21 cellular contexts compared by ENCODE assay signal in genomic region chr22:37556750-37557149, GRCh38. TPM values are rescaled to one million over a fixed set of nuclear protein-coding genes. Genes with fewer than 3 reads are reported as not detected.
DNase-seq lines count a peak whose midpoint lies in the region; ATAC-seq and TF ChIP-seq lines count a peak whose summit lies in the region.
"Had no signal": no experiment of that assay in that cellular context is flagged by ENCODE, and none has a peak within 500 bp of the region (broad histone marks: within the 10 kb centered on the region; RNA-seq: fewer than 3 reads in every experiment).

No MANE protein-coding gene starts in this region.

- DNase-seq in Calu3 = no peak
- no peak for DNase-seq in hepatocyte (ENCODE audit: low spot score)
- DNase-seq in osteocyte (ENCODE audit: extremely low spot score, unreplicated experiment) = no peak
- DNase-seq in SHP77 (lab: John Stamatoyannopoulos, UW) = no peak
- no peak for DNase-seq in PC-3
- DNase-seq in endothelial cell (ENCODE audit: low spot score) = no peak
- no peak for DNase-seq in stimulated activated naive CD8-positive, alpha-beta T cell treated with anti-CD3 and anti-CD28 coated beads, Interleukin-15, amount 100 ng/mL, for 72 hours
- DNase-seq: activated CD4-positive, alpha-beta T cell treated with anti-CD3 and anti-CD28 coated beads for 1 hour; adrenal gland; central memory CD4-positive, alpha-beta T cell; islet precursor cell; KBM-7; MV-4-11; NCI-H2029 treated with DMSO at 0.1 percent for 48 hours; PC-9; sigmoid colon had no signal

- H3K9me2 ChIP-seq in hepatocyte (replicated peaks; ENCODE audit: insufficient read depth) = no peaks in the 10 kb centered on the region
- no peaks in the 10 kb centered on the region for H3K9me2 ChIP-seq in PC-3 (replicated peaks; ENCODE audit: low read length)

- H3K27me3 ChIP-seq in hepatocyte (no peaks in the 10 kb centered on the region), PC-3 (ENCODE audit: low read length) (no peaks in the 10 kb centered on the region)
- H3K27me3 ChIP-seq: adrenal gland had no signal

- H3K9me3 Mint-ChIP-seq in Calu3 (ENCODE audit: low read depth, unreplicated experiment) (no peaks in the 10 kb centered on the region), osteocyte (ENCODE audit: unreplicated experiment) (no peaks in the 10 kb centered on the region), endothelial cell (ENCODE audit: unreplicated experiment) (no peaks in the 10 kb centered on the region)
- no peaks in the 10 kb centered on the region for H3K9me3 Mint-ChIP-seq in stimulated activated naive CD8-positive, alpha-beta T cell treated with anti-CD3 and anti-CD28 coated beads, Interleukin-15, amount 100 ng/mL, for 72 hours
- H3K9me3 Mint-ChIP-seq: activated T-helper 2 cell treated with anti-CD3 and anti-CD28 coated beads, Interferon-gamma antibody, Interleukin-2, Interleukin-4, amounts not matched to agents 10 μg/mL and 5 μg/mL and 100 μg/mL, durations not matched to agents 14 hours and 24 hours and 36 hours; stimulated activated naive CD8-positive, alpha-beta T cell treated with anti-CD3 and anti-CD28 coated beads, Interleukin-15, Interleukin-2, amounts not matched to agents 100 ng/mL and 50 ng/mL, for 24 hours had no signal

- H3K9ac ChIP-seq in PC-3 (ENCODE audit: low read length) = no peak overlapping the region

- WGBS in hepatocyte (ENCODE audit: low lambda C conversion rate, missing lambda C conversion rate) = 13% methylated on average over 5 of the region's 5 CpGs

- H3K27me3 Mint-ChIP-seq in Calu3 (ENCODE audit: unreplicated experiment) (no peaks in the 10 kb centered on the region), osteocyte (ENCODE audit: unreplicated experiment) (no peaks in the 10 kb centered on the region), endothelial cell (ENCODE audit: unreplicated experiment) (peaks cover under 1% of the 10 kb centered on the region)
- H3K27me3 Mint-ChIP-seq in stimulated activated naive CD8-positive, alpha-beta T cell treated with anti-CD3 and anti-CD28 coated beads, Interleukin-15, amount 100 ng/mL, for 72 hours = peaks cover 83% of the 10 kb centered on the region

- no peak for ATAC-seq in PC-3
- ATAC-seq in stimulated activated naive CD8-positive, alpha-beta T cell treated with anti-CD3 and anti-CD28 coated beads, Interleukin-15, amount 100 ng/mL, for 72 hours = no peak

- no peak overlapping the region for H2AFZ ChIP-seq in hepatocyte
- H2AFZ ChIP-seq in PC-3 (ENCODE audit: low read length) = no peak overlapping the region
- H2AFZ ChIP-seq: PC-9 had no signal

- H3K4me1 ChIP-seq in hepatocyte (ENCODE audit: insufficient read depth) (peaks cover 36% of the 10 kb centered on the region), PC-3 (ENCODE audit: insufficient read depth, low read length) (peaks cover 7% of the 10 kb centered on the region; the same call in 1 of the 2 replicates)

- TF ChIP-seq RAD21 in Ishikawa (IDR thresholded peaks at IDR 0.05; ENCODE audit: low read depth) = no peak

- no peak overlapping the region for H3K4me3 ChIP-seq in hepatocyte
- no peak overlapping the region for H3K4me3 ChIP-seq in PC-3 (ENCODE audit: low read length)
- H3K4me3 ChIP-seq: adrenal gland, PC-9, sigmoid colon had no signal

- TF ChIP-seq EP300 in Ishikawa (IDR thresholded peaks at IDR 0.05; ENCODE audit: borderline replicate concordance) = no peak

- H3K4me2 ChIP-seq in hepatocyte = peak overlapping the region; percentile 48
- no peak overlapping the region for H3K4me2 ChIP-seq in PC-3 (ENCODE audit: low read length)
- H3K4me2 ChIP-seq: PC-9 had no signal

- CTCF ChIA-PET in Calu3 (lab: Charles Lee) (interaction anchor here (0.7 to 2.1 kb wide), 8 partner anchors 7 to 18 kb away, joined by 3 to 26 read pairs (median 7); no protein-coding TSS in a partner anchor), PC-3 (lab: Charles Lee) (no interaction called here)

- intact Hi-C loops in Calu3 (cut with micrococcal nuclease; ENCODE audit: unreplicated experiment) (no loop called here), PC-3 (cut with micrococcal nuclease) (no loop called here)

- H3K27ac ChIP-seq in hepatocyte (peak overlapping the region; percentile 71), PC-3 (ENCODE audit: low read length) (no peak overlapping the region)
- H3K27ac ChIP-seq: neutrophil, PC-9, sigmoid colon had no signal

- H3K27ac Mint-ChIP-seq in Calu3 (ENCODE audit: unreplicated experiment) = peak overlapping the region; percentile 90
- peak overlapping the region; percentile 38 for H3K27ac Mint-ChIP-seq in osteocyte (ENCODE audit: unreplicated experiment)
- H3K27ac Mint-ChIP-seq in endothelial cell (ENCODE audit: unreplicated experiment) = no peak overlapping the region
- peak overlapping the region in 1 of 2 donors; percentile 71 for H3K27ac Mint-ChIP-seq in stimulated activated naive CD8-positive, alpha-beta T cell treated with anti-CD3 and anti-CD28 coated beads, Interleukin-15, amount 100 ng/mL, for 72 hours
- H3K27ac Mint-ChIP-seq: activated T-helper 2 cell treated with anti-CD3 and anti-CD28 coated beads, Interferon-gamma antibody, Interleukin-2, Interleukin-4, amounts not matched to agents 10 μg/mL and 5 μg/mL and 100 μg/mL, durations not matched to agents 14 hours and 24 hours and 36 hours; stimulated activated naive CD8-positive, alpha-beta T cell treated with anti-CD3 and anti-CD28 coated beads, Interleukin-15, Interleukin-2, amounts not matched to agents 100 ng/mL and 50 ng/mL, for 24 hours had no signal

- H4K20me1 ChIP-seq in hepatocyte (ENCODE audit: insufficient read depth, poor library complexity, severe bottlenecking) = no peaks in the 10 kb centered on the region
- H4K20me1 ChIP-seq in PC-3 (ENCODE audit: low read length) = no peaks in the 10 kb centered on the region

- H3K4me3 Mint-ChIP-seq in Calu3 (ENCODE audit: low read depth, unreplicated experiment) = peak overlapping the region; percentile 36
- H3K4me3 Mint-ChIP-seq in osteocyte (ENCODE audit: unreplicated experiment) = no peak overlapping the region
- no peak overlapping the region for H3K4me3 Mint-ChIP-seq in endothelial cell (ENCODE audit: unreplicated experiment)
- H3K4me3 Mint-ChIP-seq in stimulated activated naive CD8-positive, alpha-beta T cell treated with anti-CD3 and anti-CD28 coated beads, Interleukin-15, amount 100 ng/mL, for 72 hours = no peak overlapping the region
- H3K4me3 Mint-ChIP-seq: stimulated activated naive CD8-positive, alpha-beta T cell treated with anti-CD3 and anti-CD28 coated beads, Interleukin-15, Interleukin-2, amounts not matched to agents 100 ng/mL and 50 ng/mL, for 24 hours had no signal

- H3K4me1 Mint-ChIP-seq in Calu3 (ENCODE audit: low read depth, unreplicated experiment) (peaks cover 53% of the 10 kb centered on the region), osteocyte (ENCODE audit: unreplicated experiment) (peaks cover 58% of the 10 kb centered on the region), endothelial cell (ENCODE audit: unreplicated experiment) (peaks cover 30% of the 10 kb centered on the region)
- H3K4me1 Mint-ChIP-seq in stimulated activated naive CD8-positive, alpha-beta T cell treated with anti-CD3 and anti-CD28 coated beads, Interleukin-15, amount 100 ng/mL, for 72 hours = peaks cover 8% of the 10 kb centered on the region

- H3K9me3 ChIP-seq in hepatocyte (ENCODE audit: low read depth) = no peaks in the 10 kb centered on the region
- no peaks in the 10 kb centered on the region for H3K9me3 ChIP-seq in PC-3 (ENCODE audit: low read length)
- H3K9me3 ChIP-seq: adrenal gland, neutrophil, sigmoid colon had no signal

- TF ChIP-seq CTCF in Calu3 (IDR thresholded peaks at IDR 0.05; ENCODE audit: unreplicated experiment) (no peak), hepatocyte (IDR thresholded peaks at IDR 0.05; ENCODE audit: poor library complexity) (no peak), osteocyte (IDR thresholded peaks at IDR 0.05) (no peak), PC-3 (conservative IDR thresholded peaks at IDR 0.05; ENCODE audit: low read depth, low read length) (no peak), endothelial cell (IDR thresholded peaks at IDR 0.05; ENCODE audit: unreplicated experiment) (no peak)

- H3K36me3 ChIP-seq in hepatocyte (replicated peaks; ENCODE audit: insufficient read depth, low read depth) = no peaks in the 10 kb centered on the region
- H3K36me3 ChIP-seq in PC-3 (ENCODE audit: low read depth, low read length) = no peaks in the 10 kb centered on the region
- H3K36me3 ChIP-seq: adrenal gland, neutrophil, sigmoid colon had no signal

- peaks cover 8% of the 10 kb centered on the region for H3K79me2 ChIP-seq in hepatocyte
- H3K79me2 ChIP-seq in PC-3 (ENCODE audit: low read length) = peaks cover 13% of the 10 kb centered on the region

- POLR2A ChIA-PET in PC-3 (lab: Charles Lee; ENCODE audit: unreplicated experiment) = no interaction called here

- H3K36me3 Mint-ChIP-seq in Calu3 (ENCODE audit: insufficient read depth, unreplicated experiment) = peaks cover 56% of the 10 kb centered on the region
- H3K36me3 Mint-ChIP-seq in osteocyte (ENCODE audit: unreplicated experiment) = no peaks in the 10 kb centered on the region
- no peaks in the 10 kb centered on the region for H3K36me3 Mint-ChIP-seq in endothelial cell (ENCODE audit: low read depth, unreplicated experiment)

- no peaks in the 10 kb centered on the region for H3F3A ChIP-seq in PC-3 (ENCODE audit: low read length, unreplicated experiment)

- BruUV-seq in Calu3 (replicated peaks; lab: Mats Ljungman, UMichigan) (no TSS peak), PC-3 (replicated peaks; lab: Mats Ljungman, UMichigan) (no TSS peak)

TF ChIP-seq in Ishikawa, 13 proteins besides CTCF, POLR2A, EP300 and RAD21:
- TF ChIP-seq YY1 (IDR thresholded peaks at IDR 0.05; ENCODE audit: low read depth) = no peak
- TF ChIP-seq TEAD4 (IDR thresholded peaks at IDR 0.05) = peak; percentile 33; the same call in 1 of the 2 replicates
- TF ChIP-seq CEBPB (IDR thresholded peaks at IDR 0.05) = no peak
TF ChIP-seq in Ishikawa: peak in this region for 1.

RNA-seq across cellular contexts. Expression of gene CDC42EP1, which starts 3.5 kb away (rescaled TPM):
- total RNA-seq in Calu3 (2022) = 156 and 162 TPM in 2 replicates
- 31.4 and 34.6 TPM in 2 replicates for total RNA-seq in hepatocyte
- polyA plus RNA-seq in hepatocyte = 146 and 149 TPM in 2 replicates
- 282 and 283 TPM in 2 replicates for total RNA-seq in osteocyte
- total RNA-seq in PC-3 (2014; rRNA removed) = 43.9 and 47.4 TPM in 2 replicates
- total RNA-seq in endothelial cell (ENCODE audit: unreplicated experiment) = 51.2 TPM

RNA-seq across cellular contexts. Expression of gene LGALS2, which starts 23.1 kb away (rescaled TPM):
- 0.90 and 1.2 TPM in 2 replicates for total RNA-seq in Calu3 (2022)
- total RNA-seq in hepatocyte = 60.1 and 80.9 TPM in 2 replicates
- polyA plus RNA-seq in hepatocyte = 115 and 125 TPM in 2 replicates
- total RNA-seq in osteocyte = not detected in 2 replicates
- not detected in 2 replicates for total RNA-seq in PC-3 (2014; rRNA removed)
- not detected for total RNA-seq in endothelial cell (ENCODE audit: unreplicated experiment)
- total RNA-seq: activated T-helper 2 cell treated with anti-CD3 and anti-CD28 coated beads, Interferon-gamma antibody, Interleukin-2, Interleukin-4, amounts not matched to agents 10 μg/mL and 5 μg/mL and 100 μg/mL, durations not matched to agents 14 hours and 24 hours and 36 hours; Daoy; PC-9; sigmoid colon had no signal

RNA-seq across cellular contexts. Expression of gene CARD10, which starts 37.5 kb away (rescaled TPM):
- 40.5 and 49.2 TPM in 2 replicates for total RNA-seq in Calu3 (2022)
- total RNA-seq in hepatocyte = 19.1 and 23.4 TPM in 2 replicates
- 28.7 and 31.2 TPM in 2 replicates for polyA plus RNA-seq in hepatocyte
- 29.2 and 31.5 TPM in 2 replicates for total RNA-seq in osteocyte
- 20.7 and 26.3 TPM in 2 replicates for total RNA-seq in PC-3 (2014; rRNA removed)
- total RNA-seq in endothelial cell (ENCODE audit: unreplicated experiment) = 26.0 TPM
- total RNA-seq: activated T-helper 2 cell treated with anti-CD3 and anti-CD28 coated beads, Interferon-gamma antibody, Interleukin-2, Interleukin-4, amounts not matched to agents 10 μg/mL and 5 μg/mL and 100 μg/mL, durations not matched to agents 14 hours and 24 hours and 36 hours had no signal

RNA-seq across cellular contexts. Expression of gene GGA1, which starts 51.9 kb away (rescaled TPM):
- total RNA-seq in Calu3 (2022) (89.8 and 95.3 TPM in 2 replicates), hepatocyte (25.5 and 30.2 TPM in 2 replicates), osteocyte (50.0 and 56.1 TPM in 2 replicates), PC-3 (2014; rRNA removed) (49.1 and 55.7 TPM in 2 replicates), endothelial cell (ENCODE audit: unreplicated experiment) (63.6 TPM)
- 51.5 and 75.3 TPM in 2 replicates for polyA plus RNA-seq in hepatocyte

Comparison
In these comparisons a context has a peak if more than half of its experiments do, and no peak if none do; other contexts are left out.
1. RNA of gene LGALS2, which starts 23.1 kb away (total RNA-seq): 60.1 to 80.9 TPM in hepatocyte; 0.90 to 1.2 TPM in Calu3, not detected in osteocyte, not detected in PC-3 and not detected in endothelial cell (single experiment); every median in the first group is over 10 times any median in the second.